ENCODE assay signal across 31 cellular contexts in the genomic region with DNA sequence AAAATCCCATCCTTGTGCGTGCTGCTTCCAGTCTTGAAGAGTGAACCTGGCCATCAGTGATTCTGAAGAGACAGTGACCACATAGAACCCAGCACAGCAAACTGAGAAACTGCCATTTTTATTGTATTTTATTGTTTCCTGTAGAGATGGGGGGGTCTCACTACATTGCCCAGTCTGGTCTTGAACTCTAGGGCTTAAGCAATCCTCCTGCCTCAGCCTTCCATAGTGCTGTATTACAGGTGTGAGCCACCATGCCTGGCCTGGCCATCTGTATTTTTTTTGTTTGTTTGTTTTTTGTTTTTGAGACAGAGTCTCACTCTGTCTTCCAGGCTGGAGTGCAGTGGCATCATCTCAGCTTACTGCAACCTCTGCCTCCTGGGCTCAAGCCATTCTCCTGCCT.
"Had no signal": no experiment of that assay in that cellular context is flagged by ENCODE, and none has a peak within 500 bp of the region (broad histone marks: within the 10 kb centered on the region; RNA-seq: fewer than 3 reads in every experiment).

No MANE protein-coding gene starts in this region.

- H3K9me3 Mint-ChIP-seq: activated CD4-positive, alpha-beta memory T cell treated with anti-CD3 and anti-CD28 coated beads, Interleukin-2, amount 10 ng/mL, durations not matched to agents 7 days and 5 days; activated CD4-positive, alpha-beta T cell treated with anti-CD3 and anti-CD28 coated beads, Interleukin-2, amount 10 ng/mL, durations not matched to agents 7 days and 5 days; activated T-cell treated with anti-CD3 and anti-CD28 coated beads, Interleukin-2, amount 50 U/mL, for 4 hours; activated T-helper 17 cell treated with anti-CD3 and anti-CD28 coated beads, Interleukin-2, amount 50 U/mL, for 72 hours; central memory CD8-positive, alpha-beta T cell; effector memory CD8-positive, alpha-beta T cell; T-helper 2 cell treated with Interferon-gamma antibody and Interleukin-4, amounts not matched to agents 5 μg/mL and 100 μg/mL, for 36 hours had no signal

- DNase-seq: activated CD4-positive, alpha-beta memory T cell treated with anti-CD3 and anti-CD28 coated beads, Interleukin-2, amount 10 ng/mL, durations not matched to agents 7 days and 5 days; activated CD4-positive, alpha-beta T cell treated with anti-CD3 and anti-CD28 coated beads for 1 hour; activated CD4-positive, alpha-beta T cell treated with anti-CD3 and anti-CD28 coated beads for 4 hours; activated CD4-positive, alpha-beta T cell treated with anti-CD3 and anti-CD28 coated beads, Interleukin-2, amount 10 ng/mL, durations not matched to agents 7 days and 5 days; activated CD4-positive, alpha-beta T cell treated with anti-CD3 and anti-CD28 coated beads, Interleukin-2, amount 50 U/mL, for 4 hours; activated CD8-positive, alpha-beta memory T cell treated with anti-CD3 and anti-CD28 coated beads, Interleukin-2, amount 50 U/mL, for 48 hours; activated effector memory CD4-positive, alpha-beta T cell treated with Interleukin-2 at 50 U/mL for 16 hours; activated gamma-delta T cell treated with Interleukin-2 at 50 U/mL for 16 hours; activated naive CD4-positive, alpha-beta T cell treated with anti-CD3 and anti-CD28 coated beads, Interleukin-2, amount 50 U/mL, for 16 hours; activated naive CD4-positive, alpha-beta T cell treated with Interleukin-2 at 50 U/mL for 16 hours; activated T-cell treated with anti-CD3 and anti-CD28 coated beads for 4 hours; activated T-cell treated with anti-CD3 and anti-CD28 coated beads, Interleukin-2, amount 50 U/mL, for 4 hours; amniotic stem cell; anterior cingulate cortex; brain microvascular endothelial cell; cortex of kidney; dermis blood vessel endothelial cell; effector CD4-positive, alpha-beta T cell; effector memory CD8-positive, alpha-beta T cell; erythroblast; foreskin keratinocyte; heart right ventricle; hippocampal formation; T-helper 17 cell; T1000 had no signal

- H3K4me1 ChIP-seq: esophagus muscularis mucosa, foreskin keratinocyte, gastroesophageal sphincter, heart right ventricle had no signal

- H3K9me3 ChIP-seq: esophagus muscularis mucosa, gastroesophageal sphincter, heart right ventricle had no signal

- H3K4me3 Mint-ChIP-seq: activated CD4-positive, alpha-beta memory T cell treated with anti-CD3 and anti-CD28 coated beads, Interleukin-2, amount 10 ng/mL, durations not matched to agents 7 days and 5 days; activated CD4-positive, alpha-beta T cell treated with anti-CD3 and anti-CD28 coated beads, Interleukin-2, amount 10 ng/mL, durations not matched to agents 7 days and 5 days; activated naive CD8-positive, alpha-beta T cell; activated T-cell treated with anti-CD3 and anti-CD28 coated beads, Interleukin-2, amount 50 U/mL, for 4 hours; activated T-helper 17 cell treated with anti-CD3 and anti-CD28 coated beads, Interleukin-2, amount 50 U/mL, for 72 hours; central memory CD8-positive, alpha-beta T cell; effector memory CD8-positive, alpha-beta T cell; T-helper 17 cell; T-helper 2 cell treated with Interferon-gamma antibody and Interleukin-4, amounts not matched to agents 5 μg/mL and 100 μg/mL, for 36 hours had no signal

- ATAC-seq: activated T-cell treated with anti-CD3 and anti-CD28 coated beads, Interleukin-2, amount 50 U/mL, for 4 hours; activated T-helper 17 cell treated with anti-CD3 and anti-CD28 coated beads, Interleukin-2, amount 50 U/mL, for 72 hours; effector memory CD8-positive, alpha-beta T cell; foreskin keratinocyte; gastroesophageal sphincter; heart right ventricle; T-helper 17 cell had no signal

- H3K27ac ChIP-seq: brain microvascular endothelial cell, esophagus muscularis mucosa, foreskin keratinocyte, gastroesophageal sphincter, heart right ventricle had no signal

- H3K4me1 Mint-ChIP-seq: activated CD4-positive, alpha-beta memory T cell treated with anti-CD3 and anti-CD28 coated beads, Interleukin-2, amount 10 ng/mL, durations not matched to agents 7 days and 5 days; activated CD4-positive, alpha-beta T cell treated with anti-CD3 and anti-CD28 coated beads, Interleukin-2, amount 10 ng/mL, durations not matched to agents 7 days and 5 days; activated T-helper 17 cell treated with anti-CD3 and anti-CD28 coated beads, Interleukin-2, amount 50 U/mL, for 72 hours; central memory CD8-positive, alpha-beta T cell had no signal

- H3K4me3 ChIP-seq: esophagus muscularis mucosa, gastroesophageal sphincter, heart right ventricle had no signal

- H3K27me3 ChIP-seq: brain microvascular endothelial cell, esophagus muscularis mucosa, foreskin keratinocyte, gastroesophageal sphincter, heart right ventricle had no signal

- H3K27me3 Mint-ChIP-seq: activated CD4-positive, alpha-beta memory T cell treated with anti-CD3 and anti-CD28 coated beads, Interleukin-2, amount 10 ng/mL, durations not matched to agents 7 days and 5 days; activated CD4-positive, alpha-beta T cell treated with anti-CD3 and anti-CD28 coated beads, Interleukin-2, amount 10 ng/mL, durations not matched to agents 7 days and 5 days; activated naive CD8-positive, alpha-beta T cell; activated T-helper 17 cell treated with anti-CD3 and anti-CD28 coated beads, Interleukin-2, amount 50 U/mL, for 72 hours; central memory CD8-positive, alpha-beta T cell; effector memory CD8-positive, alpha-beta T cell; T-helper 17 cell had no signal

- H3K27ac Mint-ChIP-seq: activated CD4-positive, alpha-beta memory T cell treated with anti-CD3 and anti-CD28 coated beads, Interleukin-2, amount 10 ng/mL, durations not matched to agents 7 days and 5 days; activated CD4-positive, alpha-beta T cell treated with anti-CD3 and anti-CD28 coated beads, Interleukin-2, amount 10 ng/mL, durations not matched to agents 7 days and 5 days; activated naive CD8-positive, alpha-beta T cell; activated T-helper 17 cell treated with anti-CD3 and anti-CD28 coated beads, Interleukin-2, amount 50 U/mL, for 72 hours; effector memory CD8-positive, alpha-beta T cell; T-helper 17 cell; T-helper 2 cell treated with Interferon-gamma antibody and Interleukin-4, amounts not matched to agents 5 μg/mL and 100 μg/mL, for 36 hours had no signal
